In genomic region chr22:36330127-36330526, GRCh38 we compare ENCODE assay signal across 8 cellular contexts. TPM values are rescaled to one million over a fixed set of nuclear protein-coding genes. Genes with fewer than 3 reads are reported as not detected.
DNase-seq lines count a peak whose midpoint lies in the region; ATAC-seq, FAIRE-seq and TF ChIP-seq lines count a peak whose summit lies in the region.

No MANE protein-coding gene starts in this region.

- H3K27me3 ChIP-seq in iPS-20b (ENCODE audit: insufficient read depth, low read length), result no peaks in the 10 kb centered on the region

- intact Hi-C loops in left colon (cut with DNase I, micrococcal nuclease), result no loop called here

- no peak for DNase-seq in stimulated activated effector memory CD8-positive, alpha-beta T cell treated with anti-CD3 and anti-CD28 coated beads, Interleukin-12 subunit alpha, Interleukin-12 subunit beta, amount 100 ng/mL, for 72 hours (ENCODE audit: low spot score in 2 of 2)
- DNase-seq in GM12891 (ENCODE audit: insufficient read length, low spot score), result no peak
- no peak for DNase-seq in urothelium cell line (ENCODE audit: low spot score)
- DNase-seq in cortex of kidney (lab: John Stamatoyannopoulos, UW), result no peak
- DNase-seq in left colon, result no peak

- peak overlapping the region; percentile 97 for H3K4me3 Mint-ChIP-seq in activated T-helper 17 cell treated with anti-CD3 and anti-CD28 coated beads, Interleukin-2, amount 50 U/mL, for 72 hours
- H3K4me3 Mint-ChIP-seq in stimulated activated effector memory CD8-positive, alpha-beta T cell treated with anti-CD3 and anti-CD28 coated beads, Interleukin-12 subunit alpha, Interleukin-12 subunit beta, amount 100 ng/mL, for 72 hours, result peak overlapping the region; percentile 85

- H3K27ac Mint-ChIP-seq in activated T-helper 17 cell treated with anti-CD3 and anti-CD28 coated beads, Interleukin-2, amount 50 U/mL, for 72 hours, result peak overlapping the region; percentile 98
- peak overlapping the region; percentile 98 for H3K27ac Mint-ChIP-seq in stimulated activated effector memory CD8-positive, alpha-beta T cell treated with anti-CD3 and anti-CD28 coated beads, Interleukin-12 subunit alpha, Interleukin-12 subunit beta, amount 100 ng/mL, for 72 hours

- POLR2A ChIA-PET in HEK293 (lab: Yijun Ruan, JAX), result interaction anchor here (0.6 to 2.6 kb wide), 3 partner anchors 55 to 153 kb away, joined by 3 to 8 read pairs (median 7); no protein-coding TSS in a partner anchor

- no peak for TF ChIP-seq POLR2A in GM12891 (IDR thresholded peaks at IDR 0.05; ENCODE audit: low read depth, low read length)

- H3K36me3 ChIP-seq in HEK293 (ENCODE audit: control insufficient read depth in 2 of 2, insufficient read depth in 1 of 2, low read length in 2 of 2) (peaks cover 0 to 70% of the 10 kb centered on the region in 2 experiments; a peak in 2 of 3 replicates), iPS-20b (ENCODE audit: insufficient read depth, low read depth, low read length) (peaks cover 89% of the 10 kb centered on the region)

- H3K9me3 Mint-ChIP-seq in activated T-helper 17 cell treated with anti-CD3 and anti-CD28 coated beads, Interleukin-2, amount 50 U/mL, for 72 hours, result no peaks in the 10 kb centered on the region
- H3K9me3 Mint-ChIP-seq in stimulated activated effector memory CD8-positive, alpha-beta T cell treated with anti-CD3 and anti-CD28 coated beads, Interleukin-12 subunit alpha, Interleukin-12 subunit beta, amount 100 ng/mL, for 72 hours, result no peaks in the 10 kb centered on the region

- no peak for ATAC-seq in activated T-helper 17 cell treated with anti-CD3 and anti-CD28 coated beads, Interleukin-2, amount 50 U/mL, for 72 hours (replicated peaks)
- ATAC-seq in stimulated activated effector memory CD8-positive, alpha-beta T cell treated with anti-CD3 and anti-CD28 coated beads, Interleukin-12 subunit alpha, Interleukin-12 subunit beta, amount 100 ng/mL, for 72 hours, result no peak
- ATAC-seq in left colon, result no peak

- H3K4me1 Mint-ChIP-seq in activated T-helper 17 cell treated with anti-CD3 and anti-CD28 coated beads, Interleukin-2, amount 50 U/mL, for 72 hours, result peaks cover 71% of the 10 kb centered on the region
- H3K4me1 Mint-ChIP-seq in stimulated activated effector memory CD8-positive, alpha-beta T cell treated with anti-CD3 and anti-CD28 coated beads, Interleukin-12 subunit alpha, Interleukin-12 subunit beta, amount 100 ng/mL, for 72 hours, result peaks cover 84% of the 10 kb centered on the region

- FAIRE-seq in GM12891 (lab: Jason Lieb, UNC) (no peak), urothelium cell line (lab: Jason Lieb, UNC) (no peak)

- H3K27ac ChIP-seq in HEK293 (ENCODE audit: extremely low read depth, low read depth, low read length), result peak overlapping the region; percentile 85
- H3K27ac ChIP-seq in iPS-20b (ENCODE audit: low read length), result peak overlapping the region; percentile 98

- peaks cover 100% of the 10 kb centered on the region for H3K36me3 Mint-ChIP-seq in activated T-helper 17 cell treated with anti-CD3 and anti-CD28 coated beads, Interleukin-2, amount 50 U/mL, for 72 hours (ENCODE audit: low read depth)
- peaks cover 100% of the 10 kb centered on the region for H3K36me3 Mint-ChIP-seq in stimulated activated effector memory CD8-positive, alpha-beta T cell treated with anti-CD3 and anti-CD28 coated beads, Interleukin-12 subunit alpha, Interleukin-12 subunit beta, amount 100 ng/mL, for 72 hours

- H3K27me3 Mint-ChIP-seq in activated T-helper 17 cell treated with anti-CD3 and anti-CD28 coated beads, Interleukin-2, amount 50 U/mL, for 72 hours, result no peaks in the 10 kb centered on the region

- H3K4me3 ChIP-seq in HEK293 (ENCODE audit: low read depth, low read length), result peak overlapping the region; percentile 20
- peak overlapping the region; percentile 42; the same call in 1 of the 2 replicates for H3K4me3 ChIP-seq in iPS-20b (ENCODE audit: low read length)

- no peak for TF ChIP-seq CTCF in HEK293 (tag by site-specific recombination; IDR thresholded peaks at IDR 0.05)

- H3K9me3 ChIP-seq in HEK293 (ENCODE audit: control insufficient read depth, insufficient read depth, low read depth, low read length) (no peaks in the 10 kb centered on the region), iPS-20b (ENCODE audit: insufficient read depth, low read depth, low read length) (no peaks in the 10 kb centered on the region)

- H3K9ac ChIP-seq in iPS-20b (ENCODE audit: low read depth, low read length), result peak overlapping the region; percentile 92

- H3K4me1 ChIP-seq in HEK293 (ENCODE audit: control insufficient read depth, insufficient read depth, low read length), result peaks cover 48% of the 10 kb centered on the region
- H3K4me1 ChIP-seq in iPS-20b (ENCODE audit: insufficient read depth, low read length), result peaks cover 50% of the 10 kb centered on the region

- CTCF ChIA-PET in HEK293 (lab: Yijun Ruan, JAX), result interaction anchor here (0.8 kb wide), 1 partner anchor 140 kb away, joined by 3 read pairs; no protein-coding TSS in a partner anchor

TF ChIP-seq in HEK293, 187 proteins besides CTCF, POLR2A, EP300 and RAD21 (continues in another document):
- TF ChIP-seq ZNF274 (IDR thresholded peaks at IDR 0.05; ENCODE audit: low read length) (no peak), ZNF274 (tag by site-specific recombination; IDR thresholded peaks at IDR 0.05; ENCODE audit: borderline replicate concordance) (no peak), IKZF3 (tag by site-specific recombination; IDR thresholded peaks at IDR 0.05) (no peak)

TF ChIP-seq in GM12891, 5 proteins besides CTCF, POLR2A, EP300 and RAD21:
- no peak for TF ChIP-seq TAF1 (IDR thresholded peaks at IDR 0.05; ENCODE audit: low read depth, low read length)
- TF ChIP-seq SPI1 (IDR thresholded peaks at IDR 0.05; ENCODE audit: low read depth, low read length), result no peak
- no peak for TF ChIP-seq POU2F2 (IDR thresholded peaks at IDR 0.05; ENCODE audit: low read depth, low read length)

RNA-seq across cellular contexts. Expression of gene MYH9, which starts 57.6 kb away (rescaled TPM):
- total RNA-seq in activated T-helper 17 cell treated with anti-CD3 and anti-CD28 coated beads, Interleukin-2, amount 50 U/mL, for 72 hours, result 100 to 1,000 TPM; 782 to 800 TPM
- polyA plus RNA-seq in GM12891 (2012; ENCODE audit: low read depth, missing spikeins), result 164 TPM
- total RNA-seq in left colon, result 100 to 1,000 TPM; 581 to 641 TPM
